Comparison of ENCODE assay signal across 8 cellular contexts in the genomic region with DNA sequence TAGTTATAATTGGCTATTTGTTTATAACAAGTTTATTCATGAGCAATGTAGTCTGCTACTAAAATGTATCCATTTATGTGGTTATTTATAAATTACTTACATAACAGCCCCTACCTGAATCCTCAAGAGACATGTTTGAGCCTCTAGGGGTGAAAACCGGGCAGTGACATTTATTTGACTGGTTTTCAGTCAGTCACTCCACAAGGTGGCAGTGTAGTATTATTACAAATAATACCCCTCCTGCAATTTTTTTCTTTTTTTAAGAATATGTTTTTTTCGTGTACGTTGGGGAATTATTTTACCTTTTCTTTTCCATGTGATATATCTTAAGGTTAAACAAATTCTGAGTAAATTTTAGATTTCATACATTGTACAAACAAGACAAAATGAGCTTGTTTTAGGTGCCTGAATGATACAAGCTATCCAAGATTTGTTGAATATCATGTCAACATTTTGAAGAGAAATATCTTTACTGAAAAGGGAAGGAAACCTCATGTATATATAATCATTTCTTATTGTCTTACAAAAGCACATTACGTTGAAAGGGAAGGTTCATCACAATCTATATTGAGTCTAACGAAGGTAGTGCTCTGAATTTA.
DNase-seq lines count a peak whose midpoint lies in the region; ATAC-seq, FAIRE-seq and TF ChIP-seq lines count a peak whose summit lies in the region.

No MANE protein-coding gene starts in this region.

- H3K27me3 ChIP-seq in fibroblast of lung (ENCODE audit: control insufficient read depth, insufficient read depth, low read length) = no peaks in the 10 kb centered on the region

- H3K27ac Mint-ChIP-seq in natural killer cell = no peak overlapping the region

- H3K36me3 Mint-ChIP-seq in natural killer cell = no peaks in the 10 kb centered on the region

- no peak overlapping the region for H3K4me3 Mint-ChIP-seq in natural killer cell

- intact Hi-C loops in natural killer cell (cut with micrococcal nuclease) = no loop called here

- H2AFZ ChIP-seq in fibroblast of lung (ENCODE audit: low read length) = no peak overlapping the region

- H3K4me3 ChIP-seq in fibroblast of lung (replicated peaks in 1 of 4; ENCODE audit: control extremely low read depth in 1 of 4, insufficient read depth in 1 of 4, low read depth in 3 of 4, low read length in 4 of 4) = no peak overlapping the region

- FAIRE-seq in RCC 7860 (lab: Jason Lieb, UNC) = peak; percentile 47

- H3K4me2 ChIP-seq in fibroblast of lung (ENCODE audit: extremely low read depth, insufficient read depth, low read length) = no peak overlapping the region

- H3K27me3 Mint-ChIP-seq in natural killer cell (ENCODE audit: low read depth in 2 of 2) = no peaks in the 10 kb centered on the region

- H3K27ac ChIP-seq in fibroblast of lung (ENCODE audit: insufficient read depth, low read length) = no peak overlapping the region

- no peaks in the 10 kb centered on the region for H3K4me1 Mint-ChIP-seq in natural killer cell

- DNase-seq in ELR (ENCODE audit: low read depth) (peak; percentile 70), RCC 7860 (ENCODE audit: low spot score) (peak; percentile 12), fibroblast of lung (ENCODE audit: low read depth in 2 of 2) (peak in 1 of 2 donors; percentile 59), stromal cell of bone marrow (ENCODE audit: low read depth) (peak; percentile 10), natural killer cell (no peak), hypothalamus (lab: John Stamatoyannopoulos, UW) (no peak)

- no peaks in the 10 kb centered on the region for H3K79me2 ChIP-seq in fibroblast of lung (ENCODE audit: control insufficient read depth, insufficient read depth, low read length)

- H4K20me1 ChIP-seq in fibroblast of lung (ENCODE audit: control insufficient read depth, extremely low read depth, insufficient read depth, low read length) = no peaks in the 10 kb centered on the region

- peaks cover 6 to 7% of the 10 kb centered on the region in 2 donors for H3K9me3 Mint-ChIP-seq in natural killer cell

- peak; percentile 7 to 10 for TF ChIP-seq CTCF in fibroblast of lung (conservative IDR thresholded peaks at IDR 0.05 in 1 of 2, IDR thresholded peaks at IDR 0.05 in 1 of 2; ENCODE audit: low read depth in 1 of 2, low read length in 2 of 2)
- no peak for TF ChIP-seq CTCF in natural killer cell (IDR thresholded peaks at IDR 0.05)

- no peaks in the 10 kb centered on the region for H3K9me3 ChIP-seq in fibroblast of lung (ENCODE audit: control insufficient read depth, insufficient read depth, low read depth, low read length)

- no peaks in the 10 kb centered on the region for H3K36me3 ChIP-seq in fibroblast of lung (ENCODE audit: control insufficient read depth, insufficient read depth, low read length)

- H3K4me1 ChIP-seq in fibroblast of lung (ENCODE audit: control insufficient read depth, extremely low read depth, insufficient read depth, low read length) = no peaks in the 10 kb centered on the region

- ATAC-seq in HG02981 (IDR thresholded peaks at IDR 0.05; ENCODE audit: unreplicated experiment) = peak; percentile 68
- no peak for ATAC-seq in natural killer cell
- no peak for ATAC-seq in GM19397 (IDR thresholded peaks at IDR 0.05; ENCODE audit: unreplicated experiment)

- no peak overlapping the region for H3K9ac ChIP-seq in fibroblast of lung (ENCODE audit: insufficient read depth, low read length)

Comparison
In these comparisons a context has a peak if more than half of its experiments do, and no peak if none do; other contexts are left out.
1. DNase-seq: peak in ELR (single experiment), RCC 7860 (single experiment) and stromal cell of bone marrow (single experiment); none in natural killer cell (single experiment) and hypothalamus (0 of 51).